ENCODE assay signal across 8 cellular contexts in genomic region chr4:107989537-107990386, GRCh38.
DNase-seq lines count a peak whose midpoint lies in the region; ATAC-seq and TF ChIP-seq lines count a peak whose summit lies in the region.

HADH (plus strand) TSS chr4:107989889; CDS start chr4:107989933, 44 bp downstream.

- peak within 1 kb of the TSS; percentile 91 for H3K4me3 Mint-ChIP-seq in central memory CD8-positive, alpha-beta T cell

- H3K27ac Mint-ChIP-seq in central memory CD8-positive, alpha-beta T cell (ENCODE audit: low read depth): peak within 1 kb of the TSS; percentile 91

- no peaks in the 10 kb centered on the region for H3K9me3 Mint-ChIP-seq in central memory CD8-positive, alpha-beta T cell

- ATAC-seq in GM19025 (IDR thresholded peaks at IDR 0.05; ENCODE audit: low read depth, unreplicated experiment) (peak; percentile 93), HG03280 (IDR thresholded peaks at IDR 0.05; ENCODE audit: unreplicated experiment) (peak; percentile 98)
- peak; percentile 99 for ATAC-seq in activated CD4-positive, CD25-positive, alpha-beta regulatory T cell treated with anti-CD3 and anti-CD28 coated beads, Interleukin-2, amount 50 U/mL, for 24 hours
- ATAC-seq in central memory CD8-positive, alpha-beta T cell (replicated peaks; ENCODE audit: extremely low read depth, poor library complexity, severe bottlenecking): peak; percentile 98

- H3K4me1 Mint-ChIP-seq in central memory CD8-positive, alpha-beta T cell: peaks cover 34% of the 10 kb centered on the region

- no peaks in the 10 kb centered on the region for H3K27me3 Mint-ChIP-seq in central memory CD8-positive, alpha-beta T cell

- DNase-seq in AG09319 (ENCODE audit: extremely low read depth, low read depth): peak; percentile 67
- DNase-seq in NCI-H446 treated with DMSO at 0.1 percent for 48 hours (lab: John Stamatoyannopoulos, UW): peak; percentile 78
- peak; percentile 90 for DNase-seq in central memory CD8-positive, alpha-beta T cell (ENCODE audit: low spot score in 2 of 2)
- DNase-seq in islet precursor cell: peak; percentile 95
- DNase-seq in stimulated activated CD4-positive, alpha-beta T cell treated with anti-CD3 and anti-CD28 coated beads, Interleukin-12 subunit alpha, Interleukin-12 subunit beta, amount 100 ng/mL, for 4 hours: peak; percentile 92

- H3K36me3 Mint-ChIP-seq in central memory CD8-positive, alpha-beta T cell (ENCODE audit: insufficient read depth): peaks cover 3% of the 10 kb centered on the region

- TF ChIP-seq CTCF in AG09319 (IDR thresholded peaks at IDR 0.05; ENCODE audit: low read depth, low read length): no peak

Comparison
In these comparisons a context has a peak if more than half of its experiments do, and no peak if none do; other contexts are left out.
1. Peak in every context shown above with its lines: DNase-seq and ATAC-seq.